ENCODE assay signal across 8 cellular contexts in the genomic region with DNA sequence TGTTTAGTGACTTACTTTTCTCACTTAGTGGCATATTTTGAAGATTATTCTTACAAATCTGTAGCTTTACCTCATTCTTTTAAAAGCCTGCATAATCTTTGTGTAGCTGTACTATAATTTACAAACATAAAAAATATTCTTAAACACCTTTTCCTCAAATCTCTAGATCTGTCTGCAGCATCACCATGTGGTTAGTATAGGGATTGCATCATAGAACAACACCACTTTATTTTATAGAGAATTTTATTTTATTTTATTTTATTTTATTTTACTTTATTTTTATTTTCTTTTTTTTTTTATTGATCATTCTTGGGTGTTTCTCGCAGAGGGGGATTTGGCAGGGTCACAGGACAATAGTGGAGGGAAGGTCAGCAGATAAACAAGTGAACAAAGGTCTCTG. TPM values are rescaled to one million over a fixed set of nuclear protein-coding genes. Genes with fewer than 3 reads are reported as not detected.
DNase-seq lines count a peak whose midpoint lies in the region; ATAC-seq, FAIRE-seq and TF ChIP-seq lines count a peak whose summit lies in the region.
"Not testable (repeated sequence)": the region's sequence is repeated elsewhere in the genome, so short reads cannot be mapped to it uniquely, and the experiment has no call there.

No MANE protein-coding gene starts in this region.

- not testable (repeated sequence) for H3K9me3 ChIP-seq in upper lobe of right lung

- H3K27ac Mint-ChIP-seq in chondrocyte (ENCODE audit: unreplicated experiment); glutamatergic neuron (ENCODE audit: unreplicated experiment); nephron: not testable (repeated sequence)

- H3K4me3 Mint-ChIP-seq in chondrocyte (ENCODE audit: unreplicated experiment); glutamatergic neuron (ENCODE audit: unreplicated experiment); nephron: not testable (repeated sequence)

- H3K27me3 Mint-ChIP-seq in chondrocyte (ENCODE audit: low read depth); glutamatergic neuron (ENCODE audit: unreplicated experiment); nephron (ENCODE audit: low read depth): not testable (repeated sequence)

- FAIRE-seq in TTC549 (lab: Jason Lieb, UNC) = peak; percentile 67

- H3K27ac ChIP-seq in upper lobe of right lung = not testable (repeated sequence)

- H3K36me3 Mint-ChIP-seq in chondrocyte (ENCODE audit: low read depth); glutamatergic neuron (ENCODE audit: unreplicated experiment); nephron (ENCODE audit: low read depth): not testable (repeated sequence)

- DNase-seq in DMS 273 (lab: John Stamatoyannopoulos, UW; ENCODE audit: unreplicated experiment) (peak; percentile 49), NCI-H2227 (lab: John Stamatoyannopoulos, UW; ENCODE audit: unreplicated experiment) (peak; percentile 34)
- not testable (repeated sequence) for DNase-seq in HFF-Myc (ENCODE audit: extremely low read depth, low read depth); chondrocyte (ENCODE audit: low spot score); glutamatergic neuron; upper lobe of right lung

- ATAC-seq in upper lobe of right lung = not testable (repeated sequence)

- not testable (repeated sequence) for H3K4me3 ChIP-seq in HFF-Myc (replicated peaks; ENCODE audit: low read depth, low read length); upper lobe of right lung

- peak; percentile 16 for TF ChIP-seq CTCF in HFF-Myc (IDR thresholded peaks at IDR 0.05; ENCODE audit: low read depth, low read length, missing control alignments)
- TF ChIP-seq CTCF in chondrocyte (IDR thresholded peaks at IDR 0.05) = peak; percentile 81
- peak; percentile 60 for TF ChIP-seq CTCF in glutamatergic neuron (IDR thresholded peaks at IDR 0.05; ENCODE audit: partially characterized antibody, unreplicated experiment)
- TF ChIP-seq CTCF in nephron (IDR thresholded peaks at IDR 0.05; ENCODE audit: unreplicated experiment in 3 of 3) = peak; percentile 50 to 66 (median 55)
- peak; percentile 53 for TF ChIP-seq CTCF in upper lobe of right lung (IDR thresholded peaks at IDR 0.05)

- H3K4me1 Mint-ChIP-seq in chondrocyte (ENCODE audit: low read depth); glutamatergic neuron (ENCODE audit: low read depth, unreplicated experiment); nephron: not testable (repeated sequence)

- H3K9me3 Mint-ChIP-seq in chondrocyte (ENCODE audit: low read depth); glutamatergic neuron (ENCODE audit: unreplicated experiment); nephron: not testable (repeated sequence)

- intact Hi-C loops in upper lobe of right lung (cut with DNase I) = not testable (repeated sequence)

- not testable (repeated sequence) for H3K4me1 ChIP-seq in upper lobe of right lung

- H3K36me3 ChIP-seq in upper lobe of right lung = not testable (repeated sequence)

- not testable (repeated sequence) for H3K27me3 ChIP-seq in upper lobe of right lung

RNA-seq across cellular contexts. Expression of gene LAMP2, which starts 6.4 kb away (rescaled TPM):
- total RNA-seq in chondrocyte (155 to 171 TPM (median 157 TPM) in 3 replicates), glutamatergic neuron (ENCODE audit: unreplicated experiment) (48.9 TPM), upper lobe of right lung (138 TPM)

Comparison
In these comparisons a context has a peak if more than half of its experiments do, and no peak if none do; other contexts are left out.
1. CTCF ChIP-seq: peak in every context shown above with its lines; median percentile 81 in chondrocyte; 60 in glutamatergic neuron; 55 in nephron; 53 in upper lobe of right lung; 16 in HFF-Myc.